In the genomic region with DNA sequence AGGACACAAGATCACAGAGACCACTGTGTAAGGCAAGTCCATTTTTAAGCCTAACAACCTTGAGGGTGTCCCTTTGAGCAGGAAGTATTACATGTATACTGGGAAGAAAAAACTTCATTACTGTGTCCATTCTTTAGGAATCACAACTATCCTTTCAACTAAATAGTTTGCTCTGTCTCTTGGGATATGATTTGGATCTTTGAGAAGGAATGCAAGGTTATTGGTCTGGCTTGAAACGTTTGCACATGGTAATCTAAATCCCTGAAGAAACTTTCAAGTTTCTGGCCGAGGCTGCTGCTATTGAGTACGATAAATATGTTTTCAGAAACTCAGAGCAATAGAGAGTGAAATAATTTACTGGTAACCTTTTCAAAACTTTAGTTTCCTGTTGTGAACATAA, we compare ENCODE assay signal across 17 cellular contexts.
"Had no signal": no experiment of that assay in that cellular context is flagged by ENCODE, and none has a peak within 500 bp of the region (broad histone marks: within the 10 kb centered on the region; RNA-seq: fewer than 3 reads in every experiment).

No MANE protein-coding gene starts in this region.

- H3K27ac ChIP-seq: heart right ventricle, neutrophil, right atrium auricular region, stomach had no signal

- H3K27me3 Mint-ChIP-seq: central memory CD8-positive, alpha-beta T cell; stimulated activated naive B cell treated with anti-CD40 and anti-IgM and Interleukin-4, amounts not matched to agents 10 μg/mL and 1 μg/mL and 100 μg/mL, for 72 hours had no signal

- H3K27me3 ChIP-seq: heart right ventricle, neutrophil, right atrium auricular region, stomach had no signal

- H3K36me3 Mint-ChIP-seq: stimulated activated naive B cell treated with anti-CD40 and anti-IgM and Interleukin-4, amounts not matched to agents 10 μg/mL and 1 μg/mL and 100 μg/mL, for 72 hours had no signal

- H3K36me3 ChIP-seq: heart right ventricle, neutrophil, right atrium auricular region, stomach had no signal

- H3K4me1 Mint-ChIP-seq: central memory CD8-positive, alpha-beta T cell; natural killer cell; stimulated activated naive B cell treated with anti-CD40 and anti-IgM and Interleukin-4, amounts not matched to agents 10 μg/mL and 1 μg/mL and 100 μg/mL, for 72 hours had no signal

- H3K9me3 ChIP-seq: neutrophil had no signal

- ATAC-seq: esophagus mucosa; heart right ventricle; left lobe of liver; natural killer cell; stimulated activated naive B cell treated with anti-CD40 and anti-IgM and Interleukin-4, amounts not matched to agents 10 μg/mL and 1 μg/mL and 100 μg/mL, for 72 hours had no signal

- H3K4me1 ChIP-seq: heart right ventricle, right atrium auricular region, stomach had no signal

- DNase-seq: cortex of kidney; effector memory CD4-positive, alpha-beta T cell; heart right ventricle; hypothalamus; kidney glomerular epithelial cell; mammary epithelial cell; natural killer cell; posterior cingulate gyrus; stimulated activated CD4-positive, alpha-beta T cell treated with anti-CD3 and anti-CD28 coated beads, Interleukin-4, amount 100 ng/mL, for 24 hours; stimulated activated naive B cell treated with anti-CD40 and anti-IgM and Interleukin-4, amounts not matched to agents 10 μg/mL and 1 μg/mL and 100 μg/mL, for 72 hours; stomach; trophoblast cell had no signal

- H3K4me3 ChIP-seq: heart right ventricle, right atrium auricular region, stomach had no signal

- H3K4me3 Mint-ChIP-seq: central memory CD8-positive, alpha-beta T cell; natural killer cell; stimulated activated naive B cell treated with anti-CD40 and anti-IgM and Interleukin-4, amounts not matched to agents 10 μg/mL and 1 μg/mL and 100 μg/mL, for 72 hours had no signal

- H3K27ac Mint-ChIP-seq: natural killer cell; stimulated activated naive B cell treated with anti-CD40 and anti-IgM and Interleukin-4, amounts not matched to agents 10 μg/mL and 1 μg/mL and 100 μg/mL, for 72 hours had no signal
